Comparison of ENCODE assay signal across 8 cellular contexts in genomic region chr2:45691152-45691551, GRCh38. TPM values are rescaled to one million over a fixed set of nuclear protein-coding genes. Genes with fewer than 3 reads are reported as not detected.
DNase-seq lines count a peak whose midpoint lies in the region; ATAC-seq and TF ChIP-seq lines count a peak whose summit lies in the region.
"Had no signal": no experiment of that assay in that cellular context is flagged by ENCODE, and none has a peak within 500 bp of the region (broad histone marks: within the 10 kb centered on the region; RNA-seq: fewer than 3 reads in every experiment).

No MANE protein-coding gene starts in this region.

- TF ChIP-seq POLR2A in gastrocnemius medialis (IDR thresholded peaks at IDR 0.05) (peak; percentile 16 to 21), right lobe of liver (IDR thresholded peaks at IDR 0.05) (no peak)

- in situ Hi-C loops in gastrocnemius medialis (cut with MboI; ENCODE audit: low sequenced_read_pairs in 4 of 4) = no loop called here

- DNase-seq in MV-4-11 (lab: John Stamatoyannopoulos, UW) (peak; percentile 22), gastrocnemius medialis (peak; percentile 78 to 87), DMS79 treated with DMSO at 0.1 percent for 48 hours (lab: John Stamatoyannopoulos, UW) (no peak), right lobe of liver (no peak)

- H3K36me3 ChIP-seq in gastrocnemius medialis (no peaks in the 10 kb centered on the region), right lobe of liver (no peaks in the 10 kb centered on the region)

- 66% methylated on average over 6 of the region's 6 CpGs for WGBS in right lobe of liver (ENCODE audit: insufficient coverage, low coverage, low lambda C conversion rate, missing lambda C conversion rate)

- intact Hi-C loops in gastrocnemius medialis (cut with DNase I; ENCODE audit: low total_unique reads) (loop anchor here (1.0 to 10.0 kb wide), 3 partner anchors 40 to 446 kb away; partner anchors contain the start of gene PRKCE), right lobe of liver (cut with DNase I) (no loop called here)

- H3K4me3 ChIP-seq in gastrocnemius medialis (peak overlapping the region in 2 of 4 donors; percentile 14 to 25), right lobe of liver (no peak overlapping the region)

- H3K4me1 ChIP-seq in gastrocnemius medialis (peaks cover 23 to 26% of the 10 kb centered on the region in 2 donors), right lobe of liver (no peaks in the 10 kb centered on the region)

- ATAC-seq in GM18907 (IDR thresholded peaks at IDR 0.05; ENCODE audit: unreplicated experiment) (peak; percentile 60), HG02642 (IDR thresholded peaks at IDR 0.05; ENCODE audit: poor library complexity, unreplicated experiment) (peak; percentile 73), gastrocnemius medialis (peak; percentile 98 to 99), HG02938 (IDR thresholded peaks at IDR 0.05; ENCODE audit: unreplicated experiment) (no peak), right lobe of liver (no peak)

- TF ChIP-seq CTCF in gastrocnemius medialis (IDR thresholded peaks at IDR 0.05 in 4 of 5, conservative IDR thresholded peaks at IDR 0.05 in 1 of 5) (no peak), right lobe of liver (IDR thresholded peaks at IDR 0.05) (no peak)

- H3K27me3 ChIP-seq in gastrocnemius medialis = no peaks in the 10 kb centered on the region
- no peaks in the 10 kb centered on the region for H3K27me3 ChIP-seq in right lobe of liver

- H3K9me3 ChIP-seq in gastrocnemius medialis = no peaks in the 10 kb centered on the region
- no peaks in the 10 kb centered on the region for H3K9me3 ChIP-seq in right lobe of liver

- H3K27ac ChIP-seq in gastrocnemius medialis = peak overlapping the region; percentile 81 to 89 (median 82)
- H3K27ac ChIP-seq in right lobe of liver = no peak overlapping the region
- H3K27ac ChIP-seq: epithelial cell of prostate had no signal

RNA-seq across cellular contexts. Expression of gene PRKCE, which starts 39.7 kb away (rescaled TPM):
- total RNA-seq in gastrocnemius medialis (10 to 100 TPM in 2 of 4 donors, 1 to 10 TPM in 2; 5.8 to 28.9 (median 11.8) TPM), right lobe of liver (10 to 100 TPM in 4 of 6 experiments, 1 to 10 TPM in 2; 5.2 to 18.8 (median 11.0) TPM)

Comparison
In these comparisons a context has a peak if more than half of its experiments do, and no peak if none do; other contexts are left out.
1. ATAC-seq: peak in GM18907 (single experiment), HG02642 (single experiment) and gastrocnemius medialis (2 of 2); none in HG02938 (single experiment) and right lobe of liver (0 of 4).
2. DNase-seq: peak in MV-4-11 (single experiment) and gastrocnemius medialis (2 of 2); none in DMS79 treated with DMSO at 0.1 percent for 48 hours (single experiment) and right lobe of liver (0 of 3).
3. H3K27ac ChIP-seq: peak in gastrocnemius medialis (4 of 4); none in right lobe of liver (0 of 3).